In the genomic region with DNA sequence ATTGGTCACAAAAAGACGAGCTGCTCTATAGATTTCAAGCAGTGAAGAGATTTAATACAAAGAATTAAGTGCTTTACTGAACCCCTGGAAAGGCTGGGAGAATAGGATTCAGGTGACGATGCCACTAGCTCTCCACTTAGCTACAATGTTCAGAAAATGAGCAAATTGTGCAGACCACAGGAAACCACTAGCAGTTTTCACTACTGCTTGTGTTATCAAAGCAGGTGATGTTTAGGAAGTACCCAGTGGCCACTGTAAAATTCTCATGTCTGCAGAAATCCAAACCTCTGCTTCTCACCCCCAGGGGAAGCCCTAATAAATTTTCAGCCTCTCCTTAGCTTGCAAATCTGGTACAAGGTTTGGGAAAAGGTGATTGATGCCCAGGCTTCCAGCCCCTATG, we compare ENCODE assay signal across 29 cellular contexts.
DNase-seq lines count a peak whose midpoint lies in the region; ATAC-seq, FAIRE-seq and TF ChIP-seq lines count a peak whose summit lies in the region.
"Had no signal": no experiment of that assay in that cellular context is flagged by ENCODE, and none has a peak within 500 bp of the region (broad histone marks: within the 10 kb centered on the region; RNA-seq: fewer than 3 reads in every experiment).

No MANE protein-coding gene starts in this region.

- no peaks in the 10 kb centered on the region for H3K4me1 Mint-ChIP-seq in astrocyte (ENCODE audit: low read depth, unreplicated experiment)
- H3K4me1 Mint-ChIP-seq: CD14-positive monocyte; CD4-positive, alpha-beta memory T cell; CD8-positive, alpha-beta memory T cell had no signal

- ATAC-seq in HG02610 (IDR thresholded peaks at IDR 0.05; ENCODE audit: unreplicated experiment): peak; percentile 54
- ATAC-seq in GM19324 (IDR thresholded peaks at IDR 0.05; ENCODE audit: low FRiP score, unreplicated experiment): no peak
- ATAC-seq: GM12878 had no signal

- no peaks in the 10 kb centered on the region for H3K79me2 ChIP-seq in astrocyte (ENCODE audit: insufficient read depth, low read length)

- H3K27me3 ChIP-seq in astrocyte (ENCODE audit: insufficient read depth, low read length) (no peaks in the 10 kb centered on the region), ascending aorta (no peaks in the 10 kb centered on the region)
- H3K27me3 ChIP-seq: BE2C, BLaER1 had no signal

- H3K36me3 ChIP-seq in astrocyte (ENCODE audit: insufficient read depth, low read length) (no peaks in the 10 kb centered on the region), ascending aorta (no peaks in the 10 kb centered on the region)
- H3K36me3 ChIP-seq: BE2C, BLaER1 had no signal

- H3K9me3 ChIP-seq in astrocyte (ENCODE audit: insufficient read depth, low read depth, low read length) (no peaks in the 10 kb centered on the region), ascending aorta (no peaks in the 10 kb centered on the region)
- H3K9me3 ChIP-seq: BE2C, BLaER1 had no signal

- H3K4me2 ChIP-seq in astrocyte (ENCODE audit: low read length): no peak overlapping the region
- H3K4me2 ChIP-seq: BLaER1 had no signal

- in situ Hi-C loops in KBM-7 (cut with MboI; ENCODE audit: low pct_unique_long_range_greater_than_20kb, low sequenced_read_pairs): no loop called here

- no peak overlapping the region for H2AFZ ChIP-seq in astrocyte (ENCODE audit: low read depth, low read length)

- no peaks in the 10 kb centered on the region for H3K36me3 Mint-ChIP-seq in astrocyte (ENCODE audit: low read depth, unreplicated experiment)
- H3K36me3 Mint-ChIP-seq: CD14-positive monocyte; CD4-positive, alpha-beta memory T cell; CD4-positive, CD25-positive, alpha-beta regulatory T cell; CD8-positive, alpha-beta memory T cell had no signal

- H3K4me3 ChIP-seq in astrocyte (ENCODE audit: insufficient read depth, low read depth, low read length): no peak overlapping the region
- H3K4me3 ChIP-seq in ascending aorta: no peak overlapping the region
- H3K4me3 ChIP-seq: BLaER1, GM12878 had no signal

- DNase-seq in NCI-H69 (lab: John Stamatoyannopoulos, UW) (peak; percentile 25), astrocyte (ENCODE audit: low read depth) (no peak), KBM-7 (no peak), cortex of kidney (lab: John Stamatoyannopoulos, UW) (no peak), ascending aorta (ENCODE audit: low spot score in 2 of 2) (no peak)
- DNase-seq: 8988T; ACHN; BE2C; C1 segment of cervical spinal cord; CD4-positive, alpha-beta memory T cell; CD4-positive, CD25-positive, alpha-beta regulatory T cell; CD8-positive, alpha-beta memory T cell; COR-L47; DMS 273 treated with DMSO at 0.1 percent for 48 hours; DMS153; DMS53; DMS79; DND-41; EL; GDM1 had no signal

- H3K9me3 Mint-ChIP-seq in astrocyte (ENCODE audit: unreplicated experiment): no peaks in the 10 kb centered on the region

- H3K27ac ChIP-seq in astrocyte (ENCODE audit: low read depth, low read length) (no peak overlapping the region), ascending aorta (no peak overlapping the region)
- H3K27ac ChIP-seq: BLaER1 had no signal

- H3K4me1 ChIP-seq in astrocyte (ENCODE audit: insufficient read depth, low read length) (no peaks in the 10 kb centered on the region), ascending aorta (no peaks in the 10 kb centered on the region)
- H3K4me1 ChIP-seq: BE2C, BLaER1 had no signal

- no peaks in the 10 kb centered on the region for H4K20me1 ChIP-seq in astrocyte (ENCODE audit: insufficient read depth, low read length)
- H4K20me1 ChIP-seq: BLaER1 had no signal

- no peak overlapping the region for H3K9ac ChIP-seq in astrocyte (ENCODE audit: low read length)
- H3K9ac ChIP-seq: BLaER1 had no signal

- peak; percentile 20 for FAIRE-seq in astrocyte (lab: Jason Lieb, UNC)
- FAIRE-seq: A204.1, GM12878, GM12892, GM18507, GM19239 had no signal

- H3K4me3 Mint-ChIP-seq in astrocyte (ENCODE audit: unreplicated experiment): no peak overlapping the region
- H3K4me3 Mint-ChIP-seq: CD14-positive monocyte; CD4-positive, alpha-beta memory T cell; CD4-positive, CD25-positive, alpha-beta regulatory T cell; CD8-positive, alpha-beta memory T cell had no signal

- no peak overlapping the region for H3K27ac Mint-ChIP-seq in astrocyte (ENCODE audit: unreplicated experiment)
- H3K27ac Mint-ChIP-seq: CD14-positive monocyte; CD4-positive, alpha-beta memory T cell; CD4-positive, CD25-positive, alpha-beta regulatory T cell; CD8-positive, alpha-beta memory T cell had no signal

- no peak for TF ChIP-seq CTCF in astrocyte (IDR thresholded peaks at IDR 0.05; ENCODE audit: insufficient read depth, low read depth, low read length)
- TF ChIP-seq CTCF in ascending aorta (IDR thresholded peaks at IDR 0.05): no peak

- H3K27me3 Mint-ChIP-seq in astrocyte (ENCODE audit: low read depth, unreplicated experiment): no peaks in the 10 kb centered on the region
- H3K27me3 Mint-ChIP-seq: CD4-positive, alpha-beta memory T cell; CD4-positive, CD25-positive, alpha-beta regulatory T cell; CD8-positive, alpha-beta memory T cell had no signal

- intact Hi-C loops in ascending aorta (cut with DNase I): no loop called here
